ENCODE assay signal across 11 cellular contexts in genomic region chr5:101943784-101944183, GRCh38.
DNase-seq lines count a peak whose midpoint lies in the region; ATAC-seq and TF ChIP-seq lines count a peak whose summit lies in the region.
"Had no signal": no experiment of that assay in that cellular context is flagged by ENCODE, and none has a peak within 500 bp of the region (broad histone marks: within the 10 kb centered on the region; RNA-seq: fewer than 3 reads in every experiment).

No MANE protein-coding gene starts in this region.

- H3K4me1 ChIP-seq in BLaER1 = peaks cover 30% of the 10 kb centered on the region
- peaks cover 18% of the 10 kb centered on the region for H3K4me1 ChIP-seq in OCI-LY3 (ENCODE audit: low read length)
- H3K4me1 ChIP-seq in psoas muscle = no peaks in the 10 kb centered on the region

- no peak overlapping the region; the same call in 1 of the 2 replicates for H3K27ac ChIP-seq in BLaER1
- H3K27ac ChIP-seq in OCI-LY3 (ENCODE audit: low read length) = peak overlapping the region; percentile 42
- H3K27ac ChIP-seq in caudate nucleus (ENCODE audit: low read depth, low read length) = no peak overlapping the region
- no peak overlapping the region for H3K27ac ChIP-seq in psoas muscle

- no peaks in the 10 kb centered on the region for H3K27me3 ChIP-seq in BLaER1
- no peaks in the 10 kb centered on the region for H3K27me3 ChIP-seq in OCI-LY3 (ENCODE audit: low read depth, low read length)
- no peaks in the 10 kb centered on the region for H3K27me3 ChIP-seq in psoas muscle (ENCODE audit: insufficient read depth in 3 of 3, low read length in 2 of 3)

- H3K4me3 ChIP-seq in BLaER1 (no peak overlapping the region), OCI-LY3 (ENCODE audit: low read length) (no peak overlapping the region), psoas muscle (no peak overlapping the region)

- no peaks in the 10 kb centered on the region for H3K27me3 Mint-ChIP-seq in activated naive CD8-positive, alpha-beta T cell treated with anti-CD3 and anti-CD28 coated beads for 36 hours
- H3K27me3 Mint-ChIP-seq: activated naive CD4-positive, alpha-beta T cell treated with anti-CD3 and anti-CD28 coated beads, Interleukin-2, amount 50 U/mL, for 24 hours had no signal

- no peak overlapping the region for H3K27ac Mint-ChIP-seq in activated naive CD8-positive, alpha-beta T cell treated with anti-CD3 and anti-CD28 coated beads for 36 hours
- H3K27ac Mint-ChIP-seq: activated naive CD4-positive, alpha-beta T cell treated with anti-CD3 and anti-CD28 coated beads, Interleukin-2, amount 50 U/mL, for 24 hours; mesothelial cell of epicardium had no signal

- H4K20me1 ChIP-seq in BLaER1 (no peaks in the 10 kb centered on the region), OCI-LY3 (ENCODE audit: insufficient read depth, low read length) (no peaks in the 10 kb centered on the region)

- H2AFZ ChIP-seq in OCI-LY3 (ENCODE audit: low read depth, low read length) = peak overlapping the region; percentile 76

- ATAC-seq in HG03159 (IDR thresholded peaks at IDR 0.05; ENCODE audit: unreplicated experiment) = peak; percentile 48
- no peak for ATAC-seq in psoas muscle
- ATAC-seq: Panc1 had no signal

- H3K36me3 ChIP-seq in BLaER1 (no peaks in the 10 kb centered on the region), OCI-LY3 (replicated peaks; ENCODE audit: low read depth, low read length) (no peaks in the 10 kb centered on the region), psoas muscle (ENCODE audit: insufficient read depth in 1 of 2, low read depth in 1 of 2) (no peaks in the 10 kb centered on the region)

- H3K9me3 Mint-ChIP-seq in activated naive CD8-positive, alpha-beta T cell treated with anti-CD3 and anti-CD28 coated beads for 36 hours = no peaks in the 10 kb centered on the region
- H3K9me3 Mint-ChIP-seq: activated naive CD4-positive, alpha-beta T cell treated with anti-CD3 and anti-CD28 coated beads, Interleukin-2, amount 50 U/mL, for 24 hours had no signal

- H3K9me3 ChIP-seq in BLaER1 (0 out of 2 replicates have a peak, but pooled peaks cover 5% of the 10 kb centered on the region), OCI-LY3 (ENCODE audit: insufficient read depth, low read length) (no peaks in the 10 kb centered on the region), psoas muscle (no peaks in the 10 kb centered on the region)

- H3K4me3 Mint-ChIP-seq in activated naive CD8-positive, alpha-beta T cell treated with anti-CD3 and anti-CD28 coated beads for 36 hours = no peak overlapping the region
- H3K4me3 Mint-ChIP-seq: activated naive CD4-positive, alpha-beta T cell treated with anti-CD3 and anti-CD28 coated beads, Interleukin-2, amount 50 U/mL, for 24 hours; mesothelial cell of epicardium had no signal

- no peaks in the 10 kb centered on the region for H3K4me1 Mint-ChIP-seq in activated naive CD8-positive, alpha-beta T cell treated with anti-CD3 and anti-CD28 coated beads for 36 hours
- H3K4me1 Mint-ChIP-seq: activated naive CD4-positive, alpha-beta T cell treated with anti-CD3 and anti-CD28 coated beads, Interleukin-2, amount 50 U/mL, for 24 hours had no signal

- WGBS in psoas muscle, 3 donors = 28 to 44% (median 39%) methylated on average over 1 of the region's 1 CpG

- no peak for TF ChIP-seq CTCF in OCI-LY3 (IDR thresholded peaks at IDR 0.05; ENCODE audit: low read depth, low read length)
- no peak for TF ChIP-seq CTCF in psoas muscle (IDR thresholded peaks at IDR 0.05)

- DNase-seq in fibroblast of gingiva (ENCODE audit: low read depth) = peak; percentile 0
- DNase-seq in activated naive CD8-positive, alpha-beta T cell treated with anti-CD3 and anti-CD28 coated beads for 36 hours = no peak
- no peak for DNase-seq in NCI-H1436 (lab: John Stamatoyannopoulos, UW)
- DNase-seq in caudate nucleus (lab: John Stamatoyannopoulos, UW) = no peak
- no peak for DNase-seq in psoas muscle

- no peaks in the 10 kb centered on the region for H3K79me2 ChIP-seq in OCI-LY3 (ENCODE audit: low read length)

- H3K36me3 Mint-ChIP-seq in activated naive CD8-positive, alpha-beta T cell treated with anti-CD3 and anti-CD28 coated beads for 36 hours = no peaks in the 10 kb centered on the region
- H3K36me3 Mint-ChIP-seq: activated naive CD4-positive, alpha-beta T cell treated with anti-CD3 and anti-CD28 coated beads, Interleukin-2, amount 50 U/mL, for 24 hours; mesothelial cell of epicardium had no signal

- H3K9ac ChIP-seq in BLaER1 = no peak overlapping the region
- H3K9ac ChIP-seq in OCI-LY3 (ENCODE audit: low read length) = no peak overlapping the region

- intact Hi-C loops in psoas muscle (cut with DNase I) = no loop called here

- H3K4me2 ChIP-seq in BLaER1 = peak overlapping the region; percentile 46
- peak overlapping the region; percentile 31; the same call in 1 of the 2 replicates for H3K4me2 ChIP-seq in OCI-LY3 (ENCODE audit: low read length)
